11 cellular contexts compared by ENCODE assay signal in the genomic region with DNA sequence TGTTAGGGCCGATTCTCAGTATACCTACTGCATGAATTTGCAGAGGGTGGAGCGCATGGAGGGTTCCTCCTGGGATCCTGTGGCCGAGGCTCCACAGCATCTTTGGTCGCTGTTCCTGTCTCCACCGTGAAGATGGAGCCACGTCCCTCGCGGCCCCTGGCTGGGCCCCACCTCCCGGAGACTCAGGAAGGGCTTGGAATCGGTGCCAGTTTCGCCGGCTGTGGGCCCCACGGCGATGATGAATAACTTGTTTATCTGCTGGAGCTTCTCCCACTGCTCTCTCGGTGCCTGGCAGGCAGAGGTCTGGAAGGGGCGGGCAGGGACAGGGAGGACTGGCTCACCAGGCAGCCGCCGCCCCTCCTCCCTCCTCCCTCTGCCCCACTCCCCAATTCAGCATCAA. TPM values are rescaled to one million over a fixed set of nuclear protein-coding genes. Genes with fewer than 3 reads are reported as not detected.
DNase-seq lines count a peak whose midpoint lies in the region; ATAC-seq and TF ChIP-seq lines count a peak whose summit lies in the region.
"Had no signal": no experiment of that assay in that cellular context is flagged by ENCODE, and none has a peak within 500 bp of the region (broad histone marks: within the 10 kb centered on the region; RNA-seq: fewer than 3 reads in every experiment).

No MANE protein-coding gene starts in this region.

- no peak overlapping the region for H3K27ac Mint-ChIP-seq in activated T-helper 1 cell treated with anti-CD3 and anti-CD28 coated beads, Interleukin-12 subunit alpha, Interleukin-12 subunit beta, Interleukin-2, Interleukin-4 antibody, amounts not matched to agents 30 ng/mL and 10 ng/mL and 1 ng/mL, durations not matched to agents 14 hours and 24 hours and 36 hours
- H3K27ac Mint-ChIP-seq: CD4-positive, CD25-positive, alpha-beta regulatory T cell had no signal

- H2AFZ ChIP-seq in ACC112 (ENCODE audit: low read length, unreplicated experiment) (peak overlapping the region; percentile 61), mammary epithelial cell (ENCODE audit: low read depth, low read length) (peak overlapping the region; percentile 63)

- H3K9ac ChIP-seq in mammary epithelial cell (ENCODE audit: insufficient read depth, low read length) = no peak overlapping the region

- intact Hi-C loops in mammary epithelial cell (cut with micrococcal nuclease) = loop anchor here (10.0 kb wide), 1 partner anchor 51 kb away; no protein-coding TSS in a partner anchor
- intact Hi-C loops in activated T-helper 1 cell treated with anti-CD3 and anti-CD28 coated beads, Interleukin-12 subunit alpha, Interleukin-12 subunit beta, Interleukin-2, Interleukin-4 antibody, amounts not matched to agents 30 ng/mL and 10 ng/mL and 1 ng/mL, durations not matched to agents 14 hours and 24 hours and 36 hours (cut with micrococcal nuclease) = no loop called here

- TF ChIP-seq CTCF in mammary epithelial cell (conservative IDR thresholded peaks at IDR 0.05 in 1 of 2, IDR thresholded peaks at IDR 0.05 in 1 of 2; ENCODE audit: extremely low read depth in 1 of 2, insufficient read depth in 1 of 2, low read depth in 1 of 2, low read length in 2 of 2) = no peak

- H3K4me3 Mint-ChIP-seq in activated T-helper 1 cell treated with anti-CD3 and anti-CD28 coated beads, Interleukin-12 subunit alpha, Interleukin-12 subunit beta, Interleukin-2, Interleukin-4 antibody, amounts not matched to agents 30 ng/mL and 10 ng/mL and 1 ng/mL, durations not matched to agents 14 hours and 24 hours and 36 hours = no peak overlapping the region
- H3K4me3 Mint-ChIP-seq: CD4-positive, CD25-positive, alpha-beta regulatory T cell; neural crest cell had no signal

- H3K4me3 ChIP-seq in ACC112 (ENCODE audit: low read depth, low read length) (peak overlapping the region; percentile 2; the same call in 1 of the 2 replicates), mammary epithelial cell (replicated peaks in 1 of 3; ENCODE audit: insufficient read depth in 1 of 3, low read depth in 2 of 3, low read length in 3 of 3) (no peak overlapping the region)

- H3K4me2 ChIP-seq in mammary epithelial cell (ENCODE audit: insufficient read depth, low read depth, low read length) = peak overlapping the region; percentile 32

- H3K36me3 ChIP-seq in ACC112 (ENCODE audit: insufficient read depth, low read length) = no peaks in the 10 kb centered on the region
- H3K36me3 ChIP-seq in mammary epithelial cell (ENCODE audit: insufficient read depth, low read length) = no peaks in the 10 kb centered on the region

- in situ Hi-C loops in mammary epithelial cell (cut with MboI; ENCODE audit: low sequenced_read_pairs in 2 of 2) = no loop called here

- H3K27ac ChIP-seq in ACC112 (ENCODE audit: low read depth, low read length) (no peak overlapping the region), mammary epithelial cell (ENCODE audit: insufficient read depth, low read depth, low read length) (no peak overlapping the region), layer of hippocampus (ENCODE audit: low read depth, low read length) (peak overlapping the region; percentile 94)

- no peaks in the 10 kb centered on the region for H3K9me3 ChIP-seq in mammary epithelial cell (replicated peaks; ENCODE audit: insufficient read depth, low read length)

- WGBS in mammary epithelial cell (ENCODE audit: low coverage, missing lambda C conversion rate) = 12% methylated on average over 6 of the region's 18 CpGs

- H4K20me1 ChIP-seq in mammary epithelial cell (ENCODE audit: insufficient read depth, low read length) = no peaks in the 10 kb centered on the region

- H3K79me2 ChIP-seq in ACC112 (ENCODE audit: control insufficient read depth, insufficient read depth, low read length, unreplicated experiment) (no peaks in the 10 kb centered on the region), mammary epithelial cell (ENCODE audit: insufficient read depth, low read length) (no peaks in the 10 kb centered on the region)

- peaks cover 5% of the 10 kb centered on the region for H3K27me3 Mint-ChIP-seq in activated T-helper 1 cell treated with anti-CD3 and anti-CD28 coated beads, Interleukin-12 subunit alpha, Interleukin-12 subunit beta, Interleukin-2, Interleukin-4 antibody, amounts not matched to agents 30 ng/mL and 10 ng/mL and 1 ng/mL, durations not matched to agents 14 hours and 24 hours and 36 hours (ENCODE audit: insufficient read depth)
- H3K27me3 Mint-ChIP-seq: CD4-positive, CD25-positive, alpha-beta regulatory T cell had no signal

- dilution Hi-C loops in mammary epithelial cell (cut with HindIII; ENCODE audit: low sequenced_read_pairs) = no loop called here

- CTCF ChIA-PET in mammary epithelial cell (lab: Charles Lee; ENCODE audit: low non-redundant PET) = no interaction called here

- H3K27me3 ChIP-seq in ACC112 (ENCODE audit: insufficient read depth, low read length) (no peaks in the 10 kb centered on the region), mammary epithelial cell (ENCODE audit: insufficient read depth, low read length) (no peaks in the 10 kb centered on the region), layer of hippocampus (ENCODE audit: control insufficient read depth, insufficient read depth, low read length) (no peaks in the 10 kb centered on the region)

- DNase-seq in NCI-H1105 (lab: John Stamatoyannopoulos, UW) (peak; percentile 4), mammary epithelial cell (peak; percentile 66)
- DNase-seq in stimulated activated CD4-positive, alpha-beta T cell treated with anti-CD3 and anti-CD28 coated beads, Interleukin-2, amount 100 ng/mL, for 24 hours = no peak
- DNase-seq in activated T-helper 1 cell treated with anti-CD3 and anti-CD28 coated beads, Interleukin-12 subunit alpha, Interleukin-12 subunit beta, Interleukin-2, Interleukin-4 antibody, amounts not matched to agents 30 ng/mL and 10 ng/mL and 1 ng/mL, durations not matched to agents 14 hours and 24 hours and 36 hours (ENCODE audit: low spot score) = no peak
- DNase-seq: CD4-positive, CD25-positive, alpha-beta regulatory T cell; stimulated activated CD8-positive, alpha-beta memory T cell treated with anti-CD3 and anti-CD28 coated beads, Interleukin-4, amount 100 ng/mL, for 48 hours had no signal

- peaks cover 5% of the 10 kb centered on the region for H3K9me3 Mint-ChIP-seq in activated T-helper 1 cell treated with anti-CD3 and anti-CD28 coated beads, Interleukin-12 subunit alpha, Interleukin-12 subunit beta, Interleukin-2, Interleukin-4 antibody, amounts not matched to agents 30 ng/mL and 10 ng/mL and 1 ng/mL, durations not matched to agents 14 hours and 24 hours and 36 hours
- H3K9me3 Mint-ChIP-seq: neural crest cell had no signal

- no TSS peak for BruUV-seq in mammary epithelial cell (replicated peaks; lab: Mats Ljungman, UMichigan)

- no peaks in the 10 kb centered on the region for H3K36me3 Mint-ChIP-seq in activated T-helper 1 cell treated with anti-CD3 and anti-CD28 coated beads, Interleukin-12 subunit alpha, Interleukin-12 subunit beta, Interleukin-2, Interleukin-4 antibody, amounts not matched to agents 30 ng/mL and 10 ng/mL and 1 ng/mL, durations not matched to agents 14 hours and 24 hours and 36 hours (ENCODE audit: low read depth)
- H3K36me3 Mint-ChIP-seq: CD4-positive, CD25-positive, alpha-beta regulatory T cell had no signal

- H3K4me1 ChIP-seq in ACC112 (ENCODE audit: control insufficient read depth, insufficient read depth, low read length, unreplicated experiment) (peaks cover 34% of the 10 kb centered on the region), mammary epithelial cell (ENCODE audit: insufficient read depth, low read length) (peaks cover 16% of the 10 kb centered on the region)

- H3K4me1 Mint-ChIP-seq in activated T-helper 1 cell treated with anti-CD3 and anti-CD28 coated beads, Interleukin-12 subunit alpha, Interleukin-12 subunit beta, Interleukin-2, Interleukin-4 antibody, amounts not matched to agents 30 ng/mL and 10 ng/mL and 1 ng/mL, durations not matched to agents 14 hours and 24 hours and 36 hours (ENCODE audit: low read depth) = no peaks in the 10 kb centered on the region
- H3K4me1 Mint-ChIP-seq: neural crest cell had no signal

- ATAC-seq in GM21390 (IDR thresholded peaks at IDR 0.05; ENCODE audit: unreplicated experiment) = no peak
- ATAC-seq in HG03354 (IDR thresholded peaks at IDR 0.05; ENCODE audit: poor library complexity, severe bottlenecking, unreplicated experiment) = no peak

RNA-seq across cellular contexts. Expression of a gene that starts 8.1 kb away (rescaled TPM):
- not detected for total RNA-seq in mammary epithelial cell
- 0.01 TPM for polyA plus RNA-seq in mammary epithelial cell
- not detected for polyA minus RNA-seq in mammary epithelial cell
- total RNA-seq in activated T-helper 1 cell treated with anti-CD3 and anti-CD28 coated beads, Interleukin-12 subunit alpha, Interleukin-12 subunit beta, Interleukin-2, Interleukin-4 antibody, amounts not matched to agents 30 ng/mL and 10 ng/mL and 1 ng/mL, durations not matched to agents 14 hours and 24 hours and 36 hours = 0.07 and 0.10 TPM in 2 replicates
- total RNA-seq: CD4-positive, CD25-positive, alpha-beta regulatory T cell; neural crest cell had no signal
- polyA plus RNA-seq: CD4-positive, CD25-positive, alpha-beta regulatory T cell had no signal

Comparison
In these comparisons a context has a peak if more than half of its experiments do, and no peak if none do; other contexts are left out.
1. DNase-seq: peak in NCI-H1105 (single experiment) and mammary epithelial cell (single experiment); none in stimulated activated CD4-positive, alpha-beta T cell treated with anti-CD3 and anti-CD28 coated beads, Interleukin-2, amount 100 ng/mL, for 24 hours (0 of 2) and activated T-helper 1 cell treated with anti-CD3 and anti-CD28 coated beads, Interleukin-12 subunit alpha, Interleukin-12 subunit beta, Interleukin-2, Interleukin-4 antibody, amounts not matched to agents 30 ng/mL and 10 ng/mL and 1 ng/mL, durations not matched to agents 14 hours and 24 hours and 36 hours (single experiment).